Comparison of ENCODE assay signal across 20 cellular contexts in the genomic region with DNA sequence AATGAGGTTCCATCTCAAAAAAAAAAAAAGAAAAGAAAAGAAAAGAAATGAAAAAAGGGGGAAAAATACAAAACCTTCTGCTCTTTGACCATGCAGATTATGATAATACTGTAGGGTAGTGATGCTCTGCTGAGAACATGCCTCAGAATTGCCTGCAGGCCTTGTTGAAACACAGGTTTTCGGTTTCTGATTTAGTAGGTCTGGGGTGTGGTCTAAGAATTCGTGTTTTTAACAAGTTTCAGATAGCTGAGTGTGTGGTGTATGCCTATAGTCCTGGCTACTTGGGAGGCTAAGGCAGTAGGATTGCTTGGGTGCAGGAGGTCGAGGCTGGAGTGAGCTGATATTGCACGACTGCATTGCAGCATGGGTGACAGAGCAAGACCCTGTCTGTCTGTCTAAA. TPM values are rescaled to one million over a fixed set of nuclear protein-coding genes. Genes with fewer than 3 reads are reported as not detected.
DNase-seq lines count a peak whose midpoint lies in the region; ATAC-seq and TF ChIP-seq lines count a peak whose summit lies in the region.
"Had no signal": no experiment of that assay in that cellular context is flagged by ENCODE, and none has a peak within 500 bp of the region (broad histone marks: within the 10 kb centered on the region; RNA-seq: fewer than 3 reads in every experiment).

No MANE protein-coding gene starts in this region.

- H3K27ac Mint-ChIP-seq in stimulated activated naive CD8-positive, alpha-beta T cell treated with anti-CD3 and anti-CD28 coated beads, Interleukin-15, amount 100 ng/mL, for 72 hours = peak overlapping the region; percentile 57 to 74
- no peak overlapping the region for H3K27ac Mint-ChIP-seq in activated T-helper 17 cell treated with anti-CD3 and anti-CD28 coated beads, Interleukin-2, amount 50 U/mL, for 72 hours
- H3K27ac Mint-ChIP-seq: CD8-positive, alpha-beta T cell had no signal

- H3K27ac ChIP-seq in HEK293 (ENCODE audit: extremely low read depth, low read depth, low read length) (no peak overlapping the region), psoas muscle (no peak overlapping the region)
- H3K27ac ChIP-seq: BLaER1 treated with 17β-estradiol and CSF1 and Interleukin-3, amounts not matched to agents 10 nM and 100 nM; Peyer's patch had no signal

- H3K4me3 ChIP-seq in HEK293 (ENCODE audit: low read depth, low read length) = no peak overlapping the region
- no peak overlapping the region for H3K4me3 ChIP-seq in psoas muscle
- H3K4me3 ChIP-seq: BLaER1 treated with 17β-estradiol and CSF1 and Interleukin-3, amounts not matched to agents 10 nM and 100 nM; HAP-1; Peyer's patch had no signal

- CTCF ChIA-PET in HEK293 (lab: Yijun Ruan, JAX) = interaction anchor here (0.6 to 2.9 kb wide), 12 partner anchors 10 to 313 kb away, joined by 3 to 24 read pairs (median 4); no protein-coding TSS in a partner anchor

- intact Hi-C loops in psoas muscle (cut with DNase I) = loop anchor here in 1 of 2 donors (10.0 kb wide), 1 partner anchor 169 kb away; no protein-coding TSS in a partner anchor

- no peak for TF ChIP-seq CTCF in HEK293 (tag by site-specific recombination; IDR thresholded peaks at IDR 0.05)
- no peak for TF ChIP-seq CTCF in psoas muscle (IDR thresholded peaks at IDR 0.05)

- no peaks in the 10 kb centered on the region for H3K36me3 Mint-ChIP-seq in activated T-helper 17 cell treated with anti-CD3 and anti-CD28 coated beads, Interleukin-2, amount 50 U/mL, for 72 hours (ENCODE audit: low read depth)
- H3K36me3 Mint-ChIP-seq: CD8-positive, alpha-beta T cell had no signal

- peaks cover 5% of the 10 kb centered on the region for H3K4me1 Mint-ChIP-seq in stimulated activated naive CD8-positive, alpha-beta T cell treated with anti-CD3 and anti-CD28 coated beads, Interleukin-15, amount 100 ng/mL, for 72 hours
- H3K4me1 Mint-ChIP-seq in activated T-helper 17 cell treated with anti-CD3 and anti-CD28 coated beads, Interleukin-2, amount 50 U/mL, for 72 hours = no peaks in the 10 kb centered on the region

- H3K36me3 ChIP-seq in HEK293 (ENCODE audit: control insufficient read depth in 2 of 2, insufficient read depth in 1 of 2, low read length in 2 of 2) (no peaks in the 10 kb centered on the region), psoas muscle (ENCODE audit: insufficient read depth in 1 of 2, low read depth in 1 of 2) (no peaks in the 10 kb centered on the region)
- H3K36me3 ChIP-seq: BLaER1 treated with 17β-estradiol and CSF1 and Interleukin-3, amounts not matched to agents 10 nM and 100 nM; HAP-1; Peyer's patch had no signal

- H3K9me3 ChIP-seq in HEK293 (ENCODE audit: control insufficient read depth, insufficient read depth, low read depth, low read length) = no peaks in the 10 kb centered on the region
- no peaks in the 10 kb centered on the region for H3K9me3 ChIP-seq in psoas muscle
- H3K9me3 ChIP-seq: HAP-1, Peyer's patch had no signal

- 55 to 63% (median 57%) methylated on average over 4 of the region's 4 CpGs for WGBS in psoas muscle, 3 donors

- H3K4me1 ChIP-seq in HEK293 (ENCODE audit: control insufficient read depth, insufficient read depth, low read length) = no peaks in the 10 kb centered on the region
- H3K4me1 ChIP-seq in psoas muscle = no peaks in the 10 kb centered on the region
- H3K4me1 ChIP-seq: HAP-1 had no signal

- ATAC-seq in stimulated activated naive CD8-positive, alpha-beta T cell treated with anti-CD3 and anti-CD28 coated beads, Interleukin-15, amount 100 ng/mL, for 72 hours = no peak
- ATAC-seq in stimulated activated naive CD8-positive, alpha-beta T cell treated with anti-CD3 and anti-CD28 coated beads, Interleukin-15, Interleukin-2, amounts not matched to agents 100 U/mL and 50 U/mL, for 24 hours = no peak
- ATAC-seq in activated T-helper 17 cell treated with anti-CD3 and anti-CD28 coated beads, Interleukin-2, amount 50 U/mL, for 72 hours (replicated peaks) = peak; percentile 94
- no peak for ATAC-seq in GM18858 (IDR thresholded peaks at IDR 0.05; ENCODE audit: unreplicated experiment)
- no peak for ATAC-seq in psoas muscle
- ATAC-seq: CD8-positive, alpha-beta T cell had no signal

- DNase-seq in stimulated activated naive CD8-positive, alpha-beta T cell treated with anti-CD3 and anti-CD28 coated beads, Interleukin-15, amount 100 ng/mL, for 72 hours = no peak
- DNase-seq in stimulated activated naive CD8-positive, alpha-beta T cell treated with anti-CD3 and anti-CD28 coated beads, Interleukin-15, Interleukin-2, amounts not matched to agents 100 U/mL and 50 U/mL, for 24 hours = no peak
- no peak for DNase-seq in A172 (ENCODE audit: low spot score)
- no peak for DNase-seq in psoas muscle
- DNase-seq: CD8-positive, alpha-beta T cell; DND-41; KG1; MV-4-11; NCI-H1694; NCI-H2081 treated with DMSO at 0.1 percent for 48 hours; NCI-H2171 treated with DMSO at 0.1 percent for 48 hours; NCI-H524 treated with DMSO at 0.1 percent for 48 hours; NCI-H82; Peyer's patch had no signal

- POLR2A ChIA-PET in HEK293 (lab: Yijun Ruan, JAX) = interaction anchor here (0.7 kb wide), 1 partner anchor 313 kb away, joined by 3 read pairs; no protein-coding TSS in a partner anchor

- no peaks in the 10 kb centered on the region for H3K27me3 Mint-ChIP-seq in stimulated activated naive CD8-positive, alpha-beta T cell treated with anti-CD3 and anti-CD28 coated beads, Interleukin-15, amount 100 ng/mL, for 72 hours
- H3K27me3 Mint-ChIP-seq in activated T-helper 17 cell treated with anti-CD3 and anti-CD28 coated beads, Interleukin-2, amount 50 U/mL, for 72 hours = peaks cover 8% of the 10 kb centered on the region

- H3K4me3 Mint-ChIP-seq in stimulated activated naive CD8-positive, alpha-beta T cell treated with anti-CD3 and anti-CD28 coated beads, Interleukin-15, amount 100 ng/mL, for 72 hours = no peak overlapping the region
- H3K4me3 Mint-ChIP-seq in activated T-helper 17 cell treated with anti-CD3 and anti-CD28 coated beads, Interleukin-2, amount 50 U/mL, for 72 hours = no peak overlapping the region
- H3K4me3 Mint-ChIP-seq: CD8-positive, alpha-beta T cell had no signal

- peaks cover 0 to 7% (median 6%) of the 10 kb centered on the region in 3 donors for H3K27me3 ChIP-seq in psoas muscle (ENCODE audit: insufficient read depth in 3 of 3, low read length in 2 of 3)
- H3K27me3 ChIP-seq: BLaER1 treated with 17β-estradiol and CSF1 and Interleukin-3, amounts not matched to agents 10 nM and 100 nM; Peyer's patch had no signal

- H3K9me3 Mint-ChIP-seq in stimulated activated naive CD8-positive, alpha-beta T cell treated with anti-CD3 and anti-CD28 coated beads, Interleukin-15, amount 100 ng/mL, for 72 hours = no peaks in the 10 kb centered on the region
- H3K9me3 Mint-ChIP-seq in activated T-helper 17 cell treated with anti-CD3 and anti-CD28 coated beads, Interleukin-2, amount 50 U/mL, for 72 hours = no peaks in the 10 kb centered on the region
- H3K9me3 Mint-ChIP-seq: CD8-positive, alpha-beta T cell had no signal

TF ChIP-seq in HEK293, 187 proteins besides CTCF, POLR2A, EP300 and RAD21:
- TF ChIP-seq ZNF776 (tag by site-specific recombination; IDR thresholded peaks at IDR 0.05; ENCODE audit: borderline replicate concordance) = no peak
- TF ChIP-seq, protein P1, sequence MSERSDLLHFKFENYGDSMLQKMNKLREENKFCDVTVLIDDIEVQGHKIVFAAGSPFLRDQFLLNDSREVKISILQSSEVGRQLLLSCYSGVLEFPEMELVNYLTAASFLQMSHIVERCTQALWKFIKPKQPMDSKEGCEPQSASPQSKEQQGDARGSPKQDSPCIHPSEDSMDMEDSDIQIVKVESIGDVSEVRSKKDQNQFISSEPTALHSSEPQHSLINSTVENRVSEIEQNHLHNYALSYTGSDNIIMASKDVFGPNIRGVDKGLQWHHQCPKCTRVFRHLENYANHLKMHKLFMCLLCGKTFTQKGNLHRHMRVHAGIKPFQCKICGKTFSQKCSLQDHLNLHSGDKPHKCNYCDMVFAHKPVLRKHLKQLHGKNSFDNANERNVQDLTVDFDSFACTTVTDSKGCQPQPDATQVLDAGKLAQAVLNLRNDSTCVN (tag by site-specific recombination; optimal IDR thresholded peaks at IDR 0.05) = peak; percentile 4
- TF ChIP-seq ZNF114 (tag by site-specific recombination; IDR thresholded peaks at IDR 0.05) = no peak
- no peak for TF ChIP-seq SCRT1 (tag by site-specific recombination; IDR thresholded peaks at IDR 0.05; ENCODE audit: borderline replicate concordance)

RNA-seq across cellular contexts. Expression of a gene that starts 14.9 kb away (rescaled TPM):
- total RNA-seq in activated T-helper 17 cell treated with anti-CD3 and anti-CD28 coated beads, Interleukin-2, amount 50 U/mL, for 72 hours = not detected
- total RNA-seq in A172 (2014; rRNA removed; shearing (Covaris generic)) = not detected in 2 replicates
- total RNA-seq in psoas muscle = under 1 TPM in 1 of 4 donors, not detected in 3; 0.62 TPM
- not detected for polyA plus RNA-seq in psoas muscle
- total RNA-seq: CD8-positive, alpha-beta T cell; OCI-LY7 had no signal
